Comparison of ENCODE assay signal across 13 cellular contexts in the genomic region with DNA sequence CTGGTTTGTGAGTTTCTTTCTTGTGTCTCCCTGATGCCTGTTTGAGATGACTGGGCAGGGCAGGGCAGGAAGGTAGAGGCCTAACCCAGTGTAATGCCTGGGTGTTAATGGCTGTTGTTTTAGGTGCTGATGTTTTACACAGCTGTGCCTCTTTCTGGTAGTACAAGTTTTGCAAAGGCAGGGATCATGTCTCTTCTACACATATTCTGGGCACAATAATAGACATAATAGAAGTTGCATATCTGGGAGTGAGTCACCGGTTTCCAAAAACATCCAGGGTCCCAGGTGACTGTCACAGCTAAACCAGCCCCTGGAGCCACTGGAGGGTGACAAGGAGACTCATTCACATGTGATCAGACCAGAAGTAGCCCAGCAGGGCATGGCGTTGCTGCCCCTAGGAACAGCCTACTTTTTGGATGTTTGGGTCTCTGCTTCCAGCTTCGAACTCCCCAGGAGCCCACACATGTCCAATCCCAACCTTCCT. TPM values are rescaled to one million over a fixed set of nuclear protein-coding genes. Genes with fewer than 3 reads are reported as not detected.
DNase-seq lines count a peak whose midpoint lies in the region; ATAC-seq, FAIRE-seq and TF ChIP-seq lines count a peak whose summit lies in the region.
"Had no signal": no experiment of that assay in that cellular context is flagged by ENCODE, and none has a peak within 500 bp of the region (broad histone marks: within the 10 kb centered on the region; RNA-seq: fewer than 3 reads in every experiment).

No MANE protein-coding gene starts in this region.

- TF ChIP-seq CTCF in keratinocyte (optimal IDR thresholded peaks at IDR 0.05 in 1 of 3, IDR thresholded peaks at IDR 0.05 in 1 of 3, conservative IDR thresholded peaks at IDR 0.05 in 1 of 3; ENCODE audit: extremely low read depth in 1 of 3, insufficient read depth in 2 of 3, low read length in 3 of 3) = no peak

- no peaks in the 10 kb centered on the region for H3K27me3 ChIP-seq in keratinocyte (ENCODE audit: control insufficient read depth, extremely low read depth, insufficient read depth, low read length)

- no peaks in the 10 kb centered on the region for H3K36me3 ChIP-seq in keratinocyte (ENCODE audit: control insufficient read depth in 2 of 2, extremely low read depth in 1 of 2, insufficient read depth in 2 of 2, low read length in 2 of 2)

- peaks cover 4% of the 10 kb centered on the region for H3K4me1 Mint-ChIP-seq in activated T-helper 2 cell treated with anti-CD3 and anti-CD28 coated beads, Interferon-gamma antibody, Interleukin-2, Interleukin-4, amounts not matched to agents 10 μg/mL and 5 μg/mL and 100 μg/mL, durations not matched to agents 14 hours and 24 hours and 36 hours (ENCODE audit: low read depth)
- peaks cover 21% of the 10 kb centered on the region for H3K4me1 Mint-ChIP-seq in stimulated activated effector memory CD8-positive, alpha-beta T cell treated with anti-CD3 and anti-CD28 coated beads, Interleukin-12 subunit alpha, Interleukin-12 subunit beta, amount 100 ng/mL, for 72 hours
- H3K4me1 Mint-ChIP-seq in activated T-helper 17 cell treated with anti-CD3 and anti-CD28 coated beads, Interleukin-2, amount 50 U/mL, for 72 hours = peaks cover 20% of the 10 kb centered on the region

- no peak for FAIRE-seq in keratinocyte (lab: Jason Lieb, UNC)

- peak overlapping the region; percentile 18 for H3K27ac Mint-ChIP-seq in activated T-helper 2 cell treated with anti-CD3 and anti-CD28 coated beads, Interferon-gamma antibody, Interleukin-2, Interleukin-4, amounts not matched to agents 10 μg/mL and 5 μg/mL and 100 μg/mL, durations not matched to agents 14 hours and 24 hours and 36 hours
- H3K27ac Mint-ChIP-seq in stimulated activated effector memory CD8-positive, alpha-beta T cell treated with anti-CD3 and anti-CD28 coated beads, Interleukin-12 subunit alpha, Interleukin-12 subunit beta, amount 100 ng/mL, for 72 hours = peak overlapping the region; percentile 68
- H3K27ac Mint-ChIP-seq in activated T-helper 17 cell treated with anti-CD3 and anti-CD28 coated beads, Interleukin-2, amount 50 U/mL, for 72 hours = no peak overlapping the region

- no peaks in the 10 kb centered on the region for H3K9me1 ChIP-seq in keratinocyte (ENCODE audit: control insufficient read depth, extremely low read depth, insufficient read depth, low read length)

- H3K4me1 ChIP-seq in keratinocyte (ENCODE audit: control insufficient read depth, extremely low read depth, insufficient read depth, low read length) = peaks cover 38% of the 10 kb centered on the region

- H3K4me2 ChIP-seq in keratinocyte (ENCODE audit: control insufficient read depth, extremely low read depth, insufficient read depth, low read depth, low read length) = no peak overlapping the region

- H3K4me3 Mint-ChIP-seq in activated T-helper 2 cell treated with anti-CD3 and anti-CD28 coated beads, Interferon-gamma antibody, Interleukin-2, Interleukin-4, amounts not matched to agents 10 μg/mL and 5 μg/mL and 100 μg/mL, durations not matched to agents 14 hours and 24 hours and 36 hours (ENCODE audit: low read depth) = no peak overlapping the region
- no peak overlapping the region for H3K4me3 Mint-ChIP-seq in stimulated activated effector memory CD8-positive, alpha-beta T cell treated with anti-CD3 and anti-CD28 coated beads, Interleukin-12 subunit alpha, Interleukin-12 subunit beta, amount 100 ng/mL, for 72 hours
- no peak overlapping the region for H3K4me3 Mint-ChIP-seq in activated T-helper 17 cell treated with anti-CD3 and anti-CD28 coated beads, Interleukin-2, amount 50 U/mL, for 72 hours

- H3K36me3 Mint-ChIP-seq in activated T-helper 2 cell treated with anti-CD3 and anti-CD28 coated beads, Interferon-gamma antibody, Interleukin-2, Interleukin-4, amounts not matched to agents 10 μg/mL and 5 μg/mL and 100 μg/mL, durations not matched to agents 14 hours and 24 hours and 36 hours (ENCODE audit: low read depth) = peaks cover 48% of the 10 kb centered on the region
- peaks cover 6% of the 10 kb centered on the region for H3K36me3 Mint-ChIP-seq in stimulated activated effector memory CD8-positive, alpha-beta T cell treated with anti-CD3 and anti-CD28 coated beads, Interleukin-12 subunit alpha, Interleukin-12 subunit beta, amount 100 ng/mL, for 72 hours
- H3K36me3 Mint-ChIP-seq in activated T-helper 17 cell treated with anti-CD3 and anti-CD28 coated beads, Interleukin-2, amount 50 U/mL, for 72 hours (ENCODE audit: low read depth) = peaks cover 60% of the 10 kb centered on the region

- no peak overlapping the region for H3K4me3 ChIP-seq in keratinocyte (ENCODE audit: control insufficient read depth in 2 of 3, extremely low read depth in 1 of 3, insufficient read depth in 2 of 3, low read depth in 1 of 3, low read length in 3 of 3)

- peak overlapping the region; percentile 23 for H3K9ac ChIP-seq in keratinocyte (ENCODE audit: control insufficient read depth, extremely low read depth, insufficient read depth, low read length)

- no peaks in the 10 kb centered on the region for H4K20me1 ChIP-seq in keratinocyte (ENCODE audit: control insufficient read depth, extremely low read depth, insufficient read depth, low read length)

- intact Hi-C loops in activated T-helper 2 cell treated with anti-CD3 and anti-CD28 coated beads, Interferon-gamma antibody, Interleukin-2, Interleukin-4, amounts not matched to agents 10 μg/mL and 5 μg/mL and 100 μg/mL, durations not matched to agents 14 hours and 24 hours and 36 hours (cut with micrococcal nuclease) = no loop called here

- no peaks in the 10 kb centered on the region for H3K9me3 Mint-ChIP-seq in activated T-helper 2 cell treated with anti-CD3 and anti-CD28 coated beads, Interferon-gamma antibody, Interleukin-2, Interleukin-4, amounts not matched to agents 10 μg/mL and 5 μg/mL and 100 μg/mL, durations not matched to agents 14 hours and 24 hours and 36 hours
- H3K9me3 Mint-ChIP-seq in stimulated activated effector memory CD8-positive, alpha-beta T cell treated with anti-CD3 and anti-CD28 coated beads, Interleukin-12 subunit alpha, Interleukin-12 subunit beta, amount 100 ng/mL, for 72 hours = no peaks in the 10 kb centered on the region
- no peaks in the 10 kb centered on the region for H3K9me3 Mint-ChIP-seq in activated T-helper 17 cell treated with anti-CD3 and anti-CD28 coated beads, Interleukin-2, amount 50 U/mL, for 72 hours

- H3K79me2 ChIP-seq in keratinocyte (ENCODE audit: control insufficient read depth, insufficient read depth, low read length) = no peaks in the 10 kb centered on the region

- no peak for DNase-seq in activated T-helper 2 cell treated with anti-CD3 and anti-CD28 coated beads, Interferon-gamma antibody, Interleukin-2, Interleukin-4, amounts not matched to agents 10 μg/mL and 5 μg/mL and 100 μg/mL, durations not matched to agents 14 hours and 24 hours and 36 hours (ENCODE audit: low spot score)
- DNase-seq in keratinocyte (ENCODE audit: low read depth, low spot score) (no peak), NCI-H748 (lab: John Stamatoyannopoulos, UW; ENCODE audit: unreplicated experiment) (no peak)
- DNase-seq in stimulated activated effector memory CD8-positive, alpha-beta T cell treated with anti-CD3 and anti-CD28 coated beads, Interleukin-12 subunit alpha, Interleukin-12 subunit beta, amount 100 ng/mL, for 72 hours (ENCODE audit: low spot score in 2 of 2) = no peak
- no peak for DNase-seq in effector CD4-positive, alpha-beta T cell
- DNase-seq: activated CD4-positive, CD25-positive, alpha-beta regulatory T cell; activated naive CD4-positive, alpha-beta T cell treated with anti-CD3 and anti-CD28 coated beads, Interleukin-2, amount 50 U/mL, for 16 hours; erythroblast; kidney glomerular epithelial cell; NCI-H1417 had no signal

- no peaks in the 10 kb centered on the region for H3K27me3 Mint-ChIP-seq in activated T-helper 2 cell treated with anti-CD3 and anti-CD28 coated beads, Interferon-gamma antibody, Interleukin-2, Interleukin-4, amounts not matched to agents 10 μg/mL and 5 μg/mL and 100 μg/mL, durations not matched to agents 14 hours and 24 hours and 36 hours (ENCODE audit: low read depth)
- no peaks in the 10 kb centered on the region for H3K27me3 Mint-ChIP-seq in activated T-helper 17 cell treated with anti-CD3 and anti-CD28 coated beads, Interleukin-2, amount 50 U/mL, for 72 hours

- H2AFZ ChIP-seq in keratinocyte (ENCODE audit: control insufficient read depth, low read length) = no peak overlapping the region

- dilution Hi-C loops in keratinocyte (cut with MboI; ENCODE audit: extremely low pct_ligation_motif_present, low sequenced_read_pairs) = no loop called here

- no peaks in the 10 kb centered on the region for H3K9me3 ChIP-seq in keratinocyte (ENCODE audit: control insufficient read depth, low read depth, low read length)

- H3K27ac ChIP-seq in keratinocyte (ENCODE audit: control insufficient read depth, insufficient read depth, low read length) = peak overlapping the region; percentile 16

- ATAC-seq in GM21423 (IDR thresholded peaks at IDR 0.05; ENCODE audit: unreplicated experiment) (peak; percentile 35), GM19035 (IDR thresholded peaks at IDR 0.05; ENCODE audit: unreplicated experiment) (no peak)
- peak; percentile 48 for ATAC-seq in stimulated activated effector memory CD8-positive, alpha-beta T cell treated with anti-CD3 and anti-CD28 coated beads, Interleukin-12 subunit alpha, Interleukin-12 subunit beta, amount 100 ng/mL, for 72 hours
- ATAC-seq in activated T-helper 17 cell treated with anti-CD3 and anti-CD28 coated beads, Interleukin-2, amount 50 U/mL, for 72 hours (replicated peaks) = no peak

RNA-seq across cellular contexts. Expression of gene TPCN1, which starts 18.1 kb away (rescaled TPM):
- total RNA-seq in activated T-helper 2 cell treated with anti-CD3 and anti-CD28 coated beads, Interferon-gamma antibody, Interleukin-2, Interleukin-4, amounts not matched to agents 10 μg/mL and 5 μg/mL and 100 μg/mL, durations not matched to agents 14 hours and 24 hours and 36 hours = 44.9 and 47.5 TPM in 2 replicates
- polyA plus RNA-seq in keratinocyte = 6.8 to 13.9 TPM (median 8.0 TPM) in 3 replicates
- 5.1 TPM for polyA plus RNA-seq in keratinocyte (2011; ENCODE audit: low read depth)
- polyA plus RNA-seq in keratinocyte (2011; cell fraction: cytosol; rRNA removed) = 4.0 and 5.0 TPM in 2 replicates
- 33.9 and 38.8 TPM in 2 replicates for polyA plus RNA-seq in keratinocyte (2011; cell fraction: nucleus; rRNA removed)
- polyA plus RNA-seq in keratinocyte (2012; ENCODE audit: low replicate concordance) = 11.8 and 13.3 TPM in 2 replicates
- 11.1 to 34.4 TPM (median 17.2 TPM) in 3 replicates for polyA minus RNA-seq in keratinocyte
- polyA minus RNA-seq in keratinocyte (2011; cell fraction: cytosol; rRNA and poly(A)+ RNA removed) = 12.3 TPM
- 28.4 and 32.3 TPM in 2 replicates for polyA minus RNA-seq in keratinocyte (2011; cell fraction: nucleus; rRNA and poly(A)+ RNA removed)
- 10 to 100 TPM; 29.4 to 67.7 TPM for total RNA-seq in activated T-helper 17 cell treated with anti-CD3 and anti-CD28 coated beads, Interleukin-2, amount 50 U/mL, for 72 hours

RNA-seq across cellular contexts. Expression of gene RITA1, which starts 53.8 kb away (rescaled TPM):
- 26.8 and 27.2 TPM in 2 replicates for total RNA-seq in activated T-helper 2 cell treated with anti-CD3 and anti-CD28 coated beads, Interferon-gamma antibody, Interleukin-2, Interleukin-4, amounts not matched to agents 10 μg/mL and 5 μg/mL and 100 μg/mL, durations not matched to agents 14 hours and 24 hours and 36 hours
- polyA plus RNA-seq in keratinocyte = 11.8 to 14.5 TPM (median 14.5 TPM) in 3 replicates
- polyA plus RNA-seq in keratinocyte (2011; ENCODE audit: low read depth) = 3.5 TPM
- 10.5 and 16.6 TPM in 2 replicates for polyA plus RNA-seq in keratinocyte (2011; cell fraction: cytosol; rRNA removed)
- polyA plus RNA-seq in keratinocyte (2011; cell fraction: nucleus; rRNA removed) = 5.8 and 7.6 TPM in 2 replicates
- 9.1 and 16.3 TPM in 2 replicates for polyA plus RNA-seq in keratinocyte (2012; ENCODE audit: low replicate concordance)
- 8.0 to 9.3 TPM (median 8.6 TPM) in 3 replicates for polyA minus RNA-seq in keratinocyte
- 20.1 TPM for polyA minus RNA-seq in keratinocyte (2011; cell fraction: cytosol; rRNA and poly(A)+ RNA removed)
- 4.2 and 4.8 TPM in 2 replicates for polyA minus RNA-seq in keratinocyte (2011; cell fraction: nucleus; rRNA and poly(A)+ RNA removed)
- total RNA-seq in activated T-helper 17 cell treated with anti-CD3 and anti-CD28 coated beads, Interleukin-2, amount 50 U/mL, for 72 hours = 10 to 100 TPM; 14.2 to 23.9 TPM

RNA-seq across cellular contexts. Expression of gene DDX54, which starts 54.1 kb away (rescaled TPM):
- 115 and 118 TPM in 2 replicates for total RNA-seq in activated T-helper 2 cell treated with anti-CD3 and anti-CD28 coated beads, Interferon-gamma antibody, Interleukin-2, Interleukin-4, amounts not matched to agents 10 μg/mL and 5 μg/mL and 100 μg/mL, durations not matched to agents 14 hours and 24 hours and 36 hours
- polyA plus RNA-seq in keratinocyte = 42.1 to 47.3 TPM (median 44.6 TPM) in 3 replicates
- 140 TPM for polyA plus RNA-seq in keratinocyte (2011; ENCODE audit: low read depth)
- polyA plus RNA-seq in keratinocyte (2011; cell fraction: cytosol; rRNA removed) = 27.7 and 54.7 TPM in 2 replicates
- 61.3 and 74.7 TPM in 2 replicates for polyA plus RNA-seq in keratinocyte (2011; cell fraction: nucleus; rRNA removed)
- polyA plus RNA-seq in keratinocyte (2012; ENCODE audit: low replicate concordance) = 28.7 and 46.8 TPM in 2 replicates
- 38.0 to 74.1 TPM (median 38.7 TPM) in 3 replicates for polyA minus RNA-seq in keratinocyte
- polyA minus RNA-seq in keratinocyte (2011; cell fraction: cytosol; rRNA and poly(A)+ RNA removed) = 35.7 TPM
- 22.9 and 31.4 TPM in 2 replicates for polyA minus RNA-seq in keratinocyte (2011; cell fraction: nucleus; rRNA and poly(A)+ RNA removed)
- 10 to 100 TPM; 47.4 to 86.9 TPM for total RNA-seq in activated T-helper 17 cell treated with anti-CD3 and anti-CD28 coated beads, Interleukin-2, amount 50 U/mL, for 72 hours

Comparison
In these comparisons a context has a peak if more than half of its experiments do, and no peak if none do; other contexts are left out.
1. ATAC-seq: peak in GM21423 (single experiment) and stimulated activated effector memory CD8-positive, alpha-beta T cell treated with anti-CD3 and anti-CD28 coated beads, Interleukin-12 subunit alpha, Interleukin-12 subunit beta, amount 100 ng/mL, for 72 hours (single experiment); none in GM19035 (single experiment) and activated T-helper 17 cell treated with anti-CD3 and anti-CD28 coated beads, Interleukin-2, amount 50 U/mL, for 72 hours (single experiment).